Comparison of ENCODE assay signal across 8 cellular contexts in genomic region chr6:16770701-16771569, GRCh38. TPM values are rescaled to one million over a fixed set of nuclear protein-coding genes. Genes with fewer than 3 reads are reported as not detected.
DNase-seq lines count a peak whose midpoint lies in the region; ATAC-seq lines count a peak whose summit lies in the region.

No MANE protein-coding gene starts in this region.

- H3K27ac Mint-ChIP-seq in activated CD4-positive, alpha-beta memory T cell treated with anti-CD3 and anti-CD28 coated beads for 36 hours: no peak overlapping the region

- no peaks in the 10 kb centered on the region for H3K27me3 ChIP-seq in muscle layer of colon (ENCODE audit: control insufficient read depth in 1 of 2, insufficient read depth in 2 of 2, low read length in 2 of 2)

- POLR2A ChIA-PET in activated CD4-positive, alpha-beta memory T cell treated with anti-CD3 and anti-CD28 coated beads for 36 hours (lab: Charles Lee): no interaction called here

- no peak overlapping the region for H3K9ac ChIP-seq in muscle layer of colon (ENCODE audit: low read length)

- CTCF ChIA-PET in activated CD4-positive, alpha-beta memory T cell treated with anti-CD3 and anti-CD28 coated beads for 36 hours (lab: Charles Lee): interaction anchor here (0.7 to 4.1 kb wide), 44 partner anchors 9 to 484 kb away, joined by 3 to 44 read pairs (median 4); partner anchors contain the start of gene ATXN1

- no peaks in the 10 kb centered on the region for H3K27me3 Mint-ChIP-seq in activated CD4-positive, alpha-beta memory T cell treated with anti-CD3 and anti-CD28 coated beads for 36 hours

- peaks cover 50% of the 10 kb centered on the region for H3K4me1 Mint-ChIP-seq in activated CD4-positive, alpha-beta memory T cell treated with anti-CD3 and anti-CD28 coated beads for 36 hours (ENCODE audit: low read depth)

- peak; percentile 71 for DNase-seq in AG08395 (ENCODE audit: low spot score)
- peak; percentile 89 for DNase-seq in NCI-H82 (lab: John Stamatoyannopoulos, UW)
- peak; percentile 86 for DNase-seq in activated CD4-positive, alpha-beta memory T cell treated with anti-CD3 and anti-CD28 coated beads for 36 hours
- DNase-seq in effector CD4-positive, alpha-beta T cell: peak; percentile 67
- DNase-seq in stimulated activated CD8-positive, alpha-beta memory T cell treated with anti-CD3 and anti-CD28 coated beads, Interleukin-4, amount 100 ng/mL, for 48 hours: peak; percentile 84

- no peaks in the 10 kb centered on the region for H3K36me3 Mint-ChIP-seq in activated CD4-positive, alpha-beta memory T cell treated with anti-CD3 and anti-CD28 coated beads for 36 hours

- H3K4me3 Mint-ChIP-seq in activated CD4-positive, alpha-beta memory T cell treated with anti-CD3 and anti-CD28 coated beads for 36 hours: peak overlapping the region; percentile 42

- H3K9me3 Mint-ChIP-seq in activated CD4-positive, alpha-beta memory T cell treated with anti-CD3 and anti-CD28 coated beads for 36 hours: no peaks in the 10 kb centered on the region

- no peaks in the 10 kb centered on the region for H3K9me3 ChIP-seq in muscle layer of colon (ENCODE audit: low read length)

- ATAC-seq in GM18867 (IDR thresholded peaks at IDR 0.05; ENCODE audit: unreplicated experiment) (peak; percentile 86), HG03103 (IDR thresholded peaks at IDR 0.05; ENCODE audit: low read depth, unreplicated experiment) (peak; percentile 82)

- peak overlapping the region; percentile 71 for H3K27ac ChIP-seq in muscle layer of colon (ENCODE audit: low read depth, low read length)

- H3K4me1 ChIP-seq in muscle layer of colon (ENCODE audit: insufficient read depth, low read length): peaks cover 44% of the 10 kb centered on the region

- intact Hi-C loops in activated CD4-positive, alpha-beta memory T cell treated with anti-CD3 and anti-CD28 coated beads for 36 hours (cut with micrococcal nuclease): no loop called here

- no peaks in the 10 kb centered on the region for H3K36me3 ChIP-seq in muscle layer of colon (ENCODE audit: insufficient read depth, low read length)

- H3K4me3 ChIP-seq in muscle layer of colon (ENCODE audit: low read depth in 1 of 2, low read length in 2 of 2): peak overlapping the region in 1 of 2 donors; percentile 2

RNA-seq across cellular contexts. Expression of gene ATXN1, which starts 9.7 kb away (rescaled TPM):
- 10 to 100 TPM; 34.1 to 36.7 TPM for total RNA-seq in activated CD4-positive, alpha-beta memory T cell treated with anti-CD3 and anti-CD28 coated beads for 36 hours
